30 cellular contexts compared by ENCODE assay signal in the genomic region with DNA sequence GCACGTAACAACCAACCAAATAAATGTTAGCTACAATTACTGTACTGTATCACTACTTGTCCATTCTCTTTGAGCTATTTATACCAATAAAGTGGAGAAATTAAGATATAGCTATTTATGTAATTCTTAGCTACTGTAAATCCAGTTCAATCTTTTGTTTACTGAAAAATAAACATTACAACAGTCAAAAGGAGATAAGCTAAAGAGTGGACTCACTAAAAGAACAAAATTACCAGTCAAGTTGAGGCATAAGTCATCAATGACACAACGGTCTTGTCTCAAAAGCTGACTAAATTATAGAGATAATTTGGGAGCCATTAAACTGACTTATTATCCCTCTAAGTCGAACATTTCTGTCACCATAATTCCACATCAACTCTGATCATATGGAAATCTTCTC. TPM values are rescaled to one million over a fixed set of nuclear protein-coding genes. Genes with fewer than 3 reads are reported as not detected.
A peak's percentile ranks its signal among the peaks of the same experiment; 100 is the strongest.
DNase-seq lines count a peak whose midpoint lies in the region; ATAC-seq and TF ChIP-seq lines count a peak whose summit lies in the region.
"Had no signal": no experiment of that assay in that cellular context is flagged by ENCODE, and none has a peak within 500 bp of the region (broad histone marks: within the 10 kb centered on the region; RNA-seq: fewer than 3 reads in every experiment).

No MANE protein-coding gene starts in this region.

- H3K4me1 ChIP-seq in A673 (ENCODE audit: insufficient read depth, low read length, poor library complexity, severe bottlenecking): peaks cover 14% of the 10 kb centered on the region
- H3K4me1 ChIP-seq in RWPE2 (ENCODE audit: insufficient read depth, poor library complexity, severe bottlenecking): peaks cover 18% of the 10 kb centered on the region
- H3K4me1 ChIP-seq in rectal smooth muscle tissue (ENCODE audit: control insufficient read depth, insufficient read depth, low read length): peaks cover 12% of the 10 kb centered on the region
- H3K4me1 ChIP-seq: body of pancreas, parathyroid adenoma had no signal

- H3K27ac Mint-ChIP-seq in immature natural killer cell: peak overlapping the region; percentile 11 to 83 (median 64)
- H3K27ac Mint-ChIP-seq: activated CD4-positive, alpha-beta memory T cell treated with anti-CD3 and anti-CD28 coated beads, Interleukin-2, amount 10 ng/mL, durations not matched to agents 7 days and 5 days; activated T-helper 1 cell treated with anti-CD3 and anti-CD28 coated beads, Interleukin-12 subunit alpha, Interleukin-12 subunit beta, Interleukin-2, Interleukin-4 antibody, amounts not matched to agents 30 ng/mL and 10 ng/mL and 1 ng/mL, durations not matched to agents 14 hours and 24 hours and 36 hours; CD14-positive monocyte; T-helper 2 cell treated with Interferon-gamma antibody and Interleukin-4, amounts not matched to agents 5 μg/mL and 100 μg/mL, for 36 hours; type B pancreatic cell had no signal

- H3K4me3 Mint-ChIP-seq in immature natural killer cell: peak overlapping the region; percentile 53 to 74 (median 61)
- H3K4me3 Mint-ChIP-seq: activated CD4-positive, alpha-beta memory T cell treated with anti-CD3 and anti-CD28 coated beads, Interleukin-2, amount 10 ng/mL, durations not matched to agents 7 days and 5 days; activated T-helper 1 cell treated with anti-CD3 and anti-CD28 coated beads, Interleukin-12 subunit alpha, Interleukin-12 subunit beta, Interleukin-2, Interleukin-4 antibody, amounts not matched to agents 30 ng/mL and 10 ng/mL and 1 ng/mL, durations not matched to agents 14 hours and 24 hours and 36 hours; neural crest cell; T-helper 2 cell treated with Interferon-gamma antibody and Interleukin-4, amounts not matched to agents 5 μg/mL and 100 μg/mL, for 36 hours had no signal

- no TSS peak for BruUV-seq in A673 (replicated peaks; lab: Mats Ljungman, UMichigan)

- H3K4me1 Mint-ChIP-seq in immature natural killer cell: peaks cover 89 to 97% of the 10 kb centered on the region in 2 donors
- H3K4me1 Mint-ChIP-seq: CD14-positive monocyte had no signal

- CTCF ChIA-PET in A673 (lab: Charles Lee): no interaction called here

- H3K27me3 ChIP-seq in A673 (replicated peaks; ENCODE audit: insufficient read depth, low read depth, low read length, poor library complexity) (no peaks in the 10 kb centered on the region), RWPE2 (ENCODE audit: insufficient read depth, poor library complexity, severe bottlenecking) (no peaks in the 10 kb centered on the region), rectal smooth muscle tissue (ENCODE audit: control insufficient read depth, insufficient read depth, low read length) (no peaks in the 10 kb centered on the region)
- H3K27me3 ChIP-seq: body of pancreas, dorsolateral prefrontal cortex, gastrocnemius medialis, MG63 had no signal

- ATAC-seq in RWPE2 (ENCODE audit: low read depth) (no peak), GM19328 (IDR thresholded peaks at IDR 0.05; ENCODE audit: unreplicated experiment) (no peak)
- ATAC-seq: body of pancreas, gastrocnemius medialis, lower lobe of right lung had no signal

- TF ChIP-seq CTCF in A673 (conservative IDR thresholded peaks at IDR 0.05; ENCODE audit: low read depth, low read length) (no peak), RWPE2 (IDR thresholded peaks at IDR 0.05; ENCODE audit: poor library complexity, severe bottlenecking) (no peak)

- intact Hi-C loops in A673 (cut with micrococcal nuclease; ENCODE audit: unreplicated experiment): no loop called here
- intact Hi-C loops in cardiac septum (cut with DNase I): no loop called here

- peak overlapping the region; percentile 31 for H3K27ac ChIP-seq in A673 (ENCODE audit: low read depth, low read length, poor library complexity, severe bottlenecking)
- peak overlapping the region; percentile 97 for H3K27ac ChIP-seq in RWPE2 (ENCODE audit: poor library complexity, severe bottlenecking)
- H3K27ac ChIP-seq in rectal smooth muscle tissue (ENCODE audit: low read depth, low read length): peak overlapping the region; percentile 66
- H3K27ac ChIP-seq: body of pancreas, gastrocnemius medialis, HL-60, lower lobe of right lung, parathyroid adenoma had no signal

- DNase-seq in A673 (ENCODE audit: low spot score) (no peak), RWPE2 (ENCODE audit: low spot score) (no peak), immature natural killer cell (no peak), cardiac septum (ENCODE audit: low spot score) (no peak), NCI-H1092 (lab: John Stamatoyannopoulos, UW) (no peak), NCI-H2196 treated with DMSO at 0.1 percent for 48 hours (lab: John Stamatoyannopoulos, UW; ENCODE audit: unreplicated experiment) (no peak)
- DNase-seq: 8988T; activated CD4-positive, alpha-beta memory T cell treated with anti-CD3 and anti-CD28 coated beads, Interleukin-2, amount 10 ng/mL, durations not matched to agents 7 days and 5 days; activated CD4-positive, alpha-beta T cell treated with anti-CD3 and anti-CD28 coated beads for 1 hour; activated CD8-positive, alpha-beta memory T cell treated with anti-CD3 and anti-CD28 coated beads, Interleukin-2, amount 50 U/mL, for 48 hours; activated naive CD4-positive, alpha-beta T cell treated with Interleukin-2 at 50 U/mL for 16 hours; body of pancreas; dorsolateral prefrontal cortex; gastrocnemius medialis; KG1; lower lobe of right lung; MG63; OCI-M1; right cardiac atrium; Right ventricle myocardium superior; stimulated activated CD4-positive, alpha-beta T cell treated with anti-CD3 and anti-CD28 coated beads, Interleukin-4, amount 100 ng/mL, for 1 hour had no signal

- H3K4me3 ChIP-seq in A673 (ENCODE audit: low read depth, low read length, poor library complexity, severe bottlenecking) (no peak overlapping the region), RWPE2 (ENCODE audit: severe bottlenecking) (no peak overlapping the region), rectal smooth muscle tissue (ENCODE audit: low read length) (no peak overlapping the region)
- H3K4me3 ChIP-seq: body of pancreas, dorsolateral prefrontal cortex, gastrocnemius medialis, lower lobe of right lung, MG63 had no signal

- no peak overlapping the region for H3K9ac ChIP-seq in rectal smooth muscle tissue (ENCODE audit: low read length)
- H3K9ac ChIP-seq: parathyroid adenoma had no signal

- H3K36me3 ChIP-seq in A673 (ENCODE audit: insufficient read depth, low read length, poor library complexity, severe bottlenecking): no peaks in the 10 kb centered on the region
- no peaks in the 10 kb centered on the region for H3K36me3 ChIP-seq in RWPE2 (ENCODE audit: low read depth)
- no peaks in the 10 kb centered on the region for H3K36me3 ChIP-seq in rectal smooth muscle tissue (ENCODE audit: control insufficient read depth, insufficient read depth, low read length)
- H3K36me3 ChIP-seq: gastrocnemius medialis, MG63 had no signal

- POLR2A ChIA-PET in A673 (lab: Charles Lee; ENCODE audit: low non-redundant PET): no interaction called here

- H3K27me3 Mint-ChIP-seq in immature natural killer cell (ENCODE audit: low read depth in 3 of 3): peaks cover 0 to 2% (median 2%) of the 10 kb centered on the region in 3 donors
- H3K27me3 Mint-ChIP-seq: activated CD4-positive, alpha-beta memory T cell treated with anti-CD3 and anti-CD28 coated beads, Interleukin-2, amount 10 ng/mL, durations not matched to agents 7 days and 5 days; type B pancreatic cell had no signal

- H3K9me3 Mint-ChIP-seq in immature natural killer cell: no peaks in the 10 kb centered on the region
- H3K9me3 Mint-ChIP-seq: activated CD4-positive, alpha-beta memory T cell treated with anti-CD3 and anti-CD28 coated beads, Interleukin-2, amount 10 ng/mL, durations not matched to agents 7 days and 5 days; activated T-helper 1 cell treated with anti-CD3 and anti-CD28 coated beads, Interleukin-12 subunit alpha, Interleukin-12 subunit beta, Interleukin-2, Interleukin-4 antibody, amounts not matched to agents 30 ng/mL and 10 ng/mL and 1 ng/mL, durations not matched to agents 14 hours and 24 hours and 36 hours; T-helper 2 cell treated with Interferon-gamma antibody and Interleukin-4, amounts not matched to agents 5 μg/mL and 100 μg/mL, for 36 hours; type B pancreatic cell had no signal

- no peaks in the 10 kb centered on the region for H3K9me3 ChIP-seq in A673 (ENCODE audit: low read depth, low read length, poor library complexity, severe bottlenecking)
- no peaks in the 10 kb centered on the region for H3K9me3 ChIP-seq in RWPE2 (ENCODE audit: severe bottlenecking)
- H3K9me3 ChIP-seq: body of pancreas, gastrocnemius medialis, lower lobe of right lung, MG63 had no signal

- peaks cover 0 to 12% (median 7%) of the 10 kb centered on the region in 3 donors for H3K36me3 Mint-ChIP-seq in immature natural killer cell
- H3K36me3 Mint-ChIP-seq: CD14-positive monocyte had no signal

RNA-seq across cellular contexts. Expression of a gene that starts 22.5 kb away (rescaled TPM):
- total RNA-seq in A673 (2021) (3.1 and 4.0 TPM in 2 replicates), cardiac septum (12.6 TPM)
- 100 to 1,000 TPM; 141 to 245 (median 183) TPM for polyA plus RNA-seq in immature natural killer cell

Comparison
In these comparisons a context has a peak if more than half of its experiments do, and no peak if none do; other contexts are left out.
1. H3K27ac ChIP-seq: peak in every context shown above with its lines; median percentile 97 in RWPE2; 66 in rectal smooth muscle tissue; 31 in A673.